9 cellular contexts compared by ENCODE assay signal in the genomic region with DNA sequence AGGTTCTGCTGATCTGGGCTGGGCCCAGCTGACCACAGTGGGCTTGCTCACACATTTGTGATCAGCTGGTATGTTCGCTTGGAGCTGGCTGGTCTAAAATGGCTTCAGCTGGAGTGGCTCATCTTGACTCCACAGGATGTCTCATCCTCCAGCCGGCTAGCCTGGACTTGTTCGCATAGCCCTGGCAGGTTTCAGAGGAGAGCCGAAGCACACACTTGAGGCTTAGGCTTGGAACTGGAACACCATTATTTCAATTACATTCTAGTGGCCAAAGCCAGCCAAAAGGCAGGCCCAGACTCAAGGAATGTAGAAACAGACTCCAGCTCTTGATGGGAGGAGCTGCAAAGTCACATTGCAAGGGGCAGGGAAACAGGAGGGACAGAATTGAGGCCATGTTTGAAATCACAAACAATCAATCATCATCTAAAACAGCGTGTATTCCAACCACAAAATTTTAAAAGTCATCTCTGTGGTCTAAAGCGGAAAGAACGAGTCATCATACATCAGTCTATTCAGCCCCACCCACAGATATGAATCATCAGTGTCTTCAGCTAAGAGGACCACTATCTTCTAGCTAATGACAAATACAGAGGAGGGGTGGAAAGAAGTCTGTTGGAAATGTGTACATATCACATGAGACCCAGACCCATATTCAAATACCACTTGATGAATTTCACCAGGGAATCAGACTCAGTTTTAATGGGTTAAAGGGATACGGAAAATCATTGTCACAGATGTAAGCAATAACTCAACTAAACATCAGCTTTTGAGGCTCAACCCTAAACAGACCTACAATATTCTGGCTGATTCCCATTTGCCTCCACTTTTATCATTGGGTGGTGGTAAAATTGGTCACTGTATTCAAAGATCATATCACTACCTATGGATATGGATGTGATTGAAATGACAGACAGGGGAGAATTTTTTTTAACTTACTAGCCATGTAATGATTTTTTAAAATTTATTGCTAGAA.
DNase-seq lines count a peak whose midpoint lies in the region; ATAC-seq and TF ChIP-seq lines count a peak whose summit lies in the region.
"Had no signal": no experiment of that assay in that cellular context is flagged by ENCODE, and none has a peak within 500 bp of the region (broad histone marks: within the 10 kb centered on the region; RNA-seq: fewer than 3 reads in every experiment).

No MANE protein-coding gene starts in this region.

- no peak overlapping the region for H2BK12ac ChIP-seq in neuronal stem cell (ENCODE audit: low read length)

- no peak overlapping the region for H3K18ac ChIP-seq in neuronal stem cell (ENCODE audit: low read length)

- H3K4me3 Mint-ChIP-seq in T-helper 2 cell treated with Interferon-gamma antibody and Interleukin-4, amounts not matched to agents 5 μg/mL and 100 μg/mL, for 36 hours = peak overlapping the region; percentile 56

- H3K9ac ChIP-seq in neuronal stem cell (ENCODE audit: low read depth, low read length, poor library complexity) = no peak overlapping the region
- H3K9ac ChIP-seq: parathyroid adenoma had no signal

- H3K4me3 ChIP-seq in AG04450 (ENCODE audit: low read depth, low read length) = no peak overlapping the region
- no peak overlapping the region for H3K4me3 ChIP-seq in neuronal stem cell (ENCODE audit: low read length in 2 of 2)
- no peak overlapping the region for H3K4me3 ChIP-seq in upper lobe of left lung

- H3K27ac ChIP-seq in AG04450 (ENCODE audit: low read depth, low read length) (peak overlapping the region; percentile 59), neuronal stem cell (replicated peaks; ENCODE audit: low read length) (no peak overlapping the region), upper lobe of left lung (peak overlapping the region in 2 of 4 donors; percentile 65 to 74)

- DNase-seq in AG04450 (ENCODE audit: low read depth, low spot score) (peak; percentile 81), astrocyte of the hippocampus (ENCODE audit: low read depth, low spot score) (peak; percentile 79), neuronal stem cell (ENCODE audit: low spot score) (no peak), upper lobe of left lung (peak in 1 of 2 donors; percentile 27)
- peak; percentile 72 for DNase-seq in T-helper 2 cell treated with Interferon-gamma antibody and Interleukin-4, amounts not matched to agents 5 μg/mL and 100 μg/mL, for 36 hours (ENCODE audit: low spot score)

- no peak overlapping the region for H3K4ac ChIP-seq in neuronal stem cell (ENCODE audit: low read length)

- CTCF ChIA-PET in AG04450 (lab: Charles Lee) = no interaction called here

- POLR2A ChIA-PET in AG04450 (lab: Yijun Ruan, JAX) = interaction anchor here (0.6 to 1.5 kb wide), 6 partner anchors 29 to 313 kb away, joined by 3 to 10 read pairs (median 4); a partner anchor contains a TSS

- H3K36me3 Mint-ChIP-seq in T-helper 2 cell treated with Interferon-gamma antibody and Interleukin-4, amounts not matched to agents 5 μg/mL and 100 μg/mL, for 36 hours (ENCODE audit: low read depth) = no peaks in the 10 kb centered on the region

- H2BK120ac ChIP-seq in neuronal stem cell (ENCODE audit: low read depth, low read length) = no peak overlapping the region

- H4K8ac ChIP-seq in neuronal stem cell (ENCODE audit: low read depth, low read length) = no peak overlapping the region

- peak overlapping the region; percentile 90 for H3K27ac Mint-ChIP-seq in T-helper 2 cell treated with Interferon-gamma antibody and Interleukin-4, amounts not matched to agents 5 μg/mL and 100 μg/mL, for 36 hours

- no peak for TF ChIP-seq POLR2A in upper lobe of left lung (IDR thresholded peaks at IDR 0.05)

- H3K27me3 ChIP-seq in AG04450 (ENCODE audit: control insufficient read depth, insufficient read depth, low read length) = no peaks in the 10 kb centered on the region
- no peaks in the 10 kb centered on the region for H3K27me3 ChIP-seq in neuronal stem cell (ENCODE audit: control insufficient read depth in 3 of 3, insufficient read depth in 3 of 3, low read depth in 1 of 3, low read length in 3 of 3)
- no peaks in the 10 kb centered on the region for H3K27me3 ChIP-seq in upper lobe of left lung

- H3K4me1 ChIP-seq in neuronal stem cell (ENCODE audit: control insufficient read depth in 2 of 2, insufficient read depth in 1 of 2, low read depth in 1 of 2, low read length in 2 of 2) = peaks cover 2 to 9% of the 10 kb centered on the region in 2 donors
- peaks cover 0 to 7% (median 0%) of the 10 kb centered on the region in 4 donors for H3K4me1 ChIP-seq in upper lobe of left lung

- peak overlapping the region; percentile 38 for H2AFZ ChIP-seq in neuronal stem cell (ENCODE audit: low read length)

- peaks cover 48% of the 10 kb centered on the region for H3K4me1 Mint-ChIP-seq in T-helper 2 cell treated with Interferon-gamma antibody and Interleukin-4, amounts not matched to agents 5 μg/mL and 100 μg/mL, for 36 hours (ENCODE audit: low read depth)

- H3K9me3 Mint-ChIP-seq in T-helper 2 cell treated with Interferon-gamma antibody and Interleukin-4, amounts not matched to agents 5 μg/mL and 100 μg/mL, for 36 hours = no peaks in the 10 kb centered on the region

- TF ChIP-seq EP300 in upper lobe of left lung (IDR thresholded peaks at IDR 0.05) = no peak

- no CpG with 5 or more reads among the region's 8 CpGs for WGBS in neuronal stem cell (ENCODE audit: extremely low coverage in 2 of 2, insufficient read length in 2 of 2, insufficient replicate concordance in 1 of 2), 2 donors
- WGBS in upper lobe of left lung, 2 donors = 68 to 72% methylated on average over 6 to 8 of the region's 8 CpGs

- no peaks in the 10 kb centered on the region for H3K79me1 ChIP-seq in neuronal stem cell (ENCODE audit: low read depth, low read length)

- no peaks in the 10 kb centered on the region for H3K27me3 Mint-ChIP-seq in T-helper 2 cell treated with Interferon-gamma antibody and Interleukin-4, amounts not matched to agents 5 μg/mL and 100 μg/mL, for 36 hours (ENCODE audit: low read depth)

- H4K91ac ChIP-seq in neuronal stem cell (ENCODE audit: low read depth, low read length, poor library complexity) = no peak overlapping the region

- no peak overlapping the region for H3K14ac ChIP-seq in neuronal stem cell (ENCODE audit: low read length)

- H2AK5ac ChIP-seq in neuronal stem cell (ENCODE audit: low read depth, low read length) = no peak overlapping the region

- TF ChIP-seq CTCF in AG04450 (IDR thresholded peaks at IDR 0.05; ENCODE audit: low read depth, low read length) (no peak), upper lobe of left lung (IDR thresholded peaks at IDR 0.05) (no peak)

- H2BK5ac ChIP-seq in neuronal stem cell (ENCODE audit: low read length) = no peak overlapping the region

- peak; percentile 74 for ATAC-seq in GM18870 (IDR thresholded peaks at IDR 0.05; ENCODE audit: unreplicated experiment)
- ATAC-seq in HG03378 (IDR thresholded peaks at IDR 0.05; ENCODE audit: unreplicated experiment) = peak; percentile 86
- ATAC-seq in upper lobe of left lung (ENCODE audit: low FRiP score in 2 of 2) = peak; percentile 49 to 92
- no peak for ATAC-seq in GM19324 (IDR thresholded peaks at IDR 0.05; ENCODE audit: low FRiP score, unreplicated experiment)

- no peak overlapping the region for H3K4me2 ChIP-seq in neuronal stem cell (ENCODE audit: insufficient read depth, low read length, poor library complexity, severe bottlenecking)

- H3K36me3 ChIP-seq in neuronal stem cell (replicated peaks in 1 of 2; ENCODE audit: control insufficient read depth in 2 of 2, insufficient read depth in 2 of 2, low read length in 2 of 2) (no peaks in the 10 kb centered on the region), upper lobe of left lung (no peaks in the 10 kb centered on the region)

- no peak overlapping the region for H3K23ac ChIP-seq in neuronal stem cell (ENCODE audit: low read depth, low read length, poor library complexity)

- H2BK15ac ChIP-seq in neuronal stem cell (ENCODE audit: low read length) = no peak overlapping the region

- H3K9me3 ChIP-seq in AG04450 (ENCODE audit: control insufficient read depth, insufficient read depth, low read length) = peaks cover 8% of the 10 kb centered on the region; the same call in 1 of the 2 replicates
- H3K9me3 ChIP-seq in neuronal stem cell (replicated peaks in 1 of 2; ENCODE audit: control insufficient read depth in 2 of 2, insufficient read depth in 1 of 2, low read depth in 1 of 2, low read length in 2 of 2) = no peaks in the 10 kb centered on the region
- H3K9me3 ChIP-seq in upper lobe of left lung = no peaks in the 10 kb centered on the region
